In genomic region chr15:60635507-60636352, GRCh38 we compare ENCODE assay signal across 10 cellular contexts.
DNase-seq lines count a peak whose midpoint lies in the region; ATAC-seq, FAIRE-seq and TF ChIP-seq lines count a peak whose summit lies in the region.
"Had no signal": no experiment of that assay in that cellular context is flagged by ENCODE, and none has a peak within 500 bp of the region (broad histone marks: within the 10 kb centered on the region; RNA-seq: fewer than 3 reads in every experiment).

No MANE protein-coding gene starts in this region.

- TF ChIP-seq POLR2A in GM12892 (IDR thresholded peaks at IDR 0.05; ENCODE audit: low read depth, low read length): no peak

- H4K20me1 ChIP-seq in SK-N-SH (ENCODE audit: insufficient read depth) (no peaks in the 10 kb centered on the region), hepatocyte (ENCODE audit: insufficient read depth, poor library complexity, severe bottlenecking) (no peaks in the 10 kb centered on the region)

- H3K27me3 ChIP-seq in SK-N-SH (ENCODE audit: insufficient read depth): no peaks in the 10 kb centered on the region
- H3K27me3 ChIP-seq in effector memory CD4-positive, alpha-beta T cell (replicated peaks; ENCODE audit: control insufficient read depth, insufficient read depth, low read length, poor library complexity, severe bottlenecking): no peaks in the 10 kb centered on the region
- H3K27me3 ChIP-seq in hepatocyte: no peaks in the 10 kb centered on the region
- H3K27me3 ChIP-seq: esophagus muscularis mucosa had no signal

- no peaks in the 10 kb centered on the region for H3F3A ChIP-seq in SK-N-SH (replicated peaks; ENCODE audit: insufficient read depth)

- H3K4me3 ChIP-seq in cardiac fibroblast (replicated peaks in 1 of 2; ENCODE audit: low read depth in 2 of 2, low read length in 2 of 2): no peak overlapping the region
- no peak overlapping the region for H3K4me3 ChIP-seq in SK-N-SH (ENCODE audit: low read depth in 2 of 2, low read length in 1 of 2)
- no peak overlapping the region for H3K4me3 ChIP-seq in effector memory CD4-positive, alpha-beta T cell (ENCODE audit: insufficient read depth, low read depth, low read length, poor library complexity, severe bottlenecking)
- no peak overlapping the region for H3K4me3 ChIP-seq in hepatocyte
- H3K4me3 ChIP-seq: esophagus muscularis mucosa had no signal

- no peaks in the 10 kb centered on the region for H3K36me3 ChIP-seq in SK-N-SH (replicated peaks in 1 of 2; ENCODE audit: control insufficient read depth in 1 of 2, insufficient read depth in 2 of 2, low read length in 1 of 2)
- no peaks in the 10 kb centered on the region for H3K36me3 ChIP-seq in effector memory CD4-positive, alpha-beta T cell (ENCODE audit: control insufficient read depth, insufficient read depth, low read length)
- H3K36me3 ChIP-seq in hepatocyte (replicated peaks; ENCODE audit: insufficient read depth, low read depth): no peaks in the 10 kb centered on the region
- H3K36me3 ChIP-seq: esophagus muscularis mucosa had no signal

- DNase-seq in GM12892 (ENCODE audit: insufficient read length) (peak; percentile 13), cardiac fibroblast (ENCODE audit: low read depth in 2 of 2) (peak; percentile 32 to 46), left ventricle myocardium superior (no peak), SK-N-SH (no peak), hepatocyte (ENCODE audit: low spot score) (no peak)
- DNase-seq in effector memory CD4-positive, alpha-beta T cell: no peak

- H3K27ac ChIP-seq in SK-N-SH (ENCODE audit: low read depth in 2 of 2, low read length in 1 of 2) (no peak overlapping the region), hepatocyte (no peak overlapping the region)
- no peak overlapping the region for H3K27ac ChIP-seq in effector memory CD4-positive, alpha-beta T cell (ENCODE audit: insufficient read depth, low read length, poor library complexity, severe bottlenecking)
- H3K27ac ChIP-seq: esophagus muscularis mucosa, parathyroid adenoma had no signal

- no peaks in the 10 kb centered on the region for H3K9me2 ChIP-seq in SK-N-SH
- H3K9me2 ChIP-seq in hepatocyte (replicated peaks; ENCODE audit: insufficient read depth): no peaks in the 10 kb centered on the region

- TF ChIP-seq EP300 in SK-N-SH (IDR thresholded peaks at IDR 0.05; ENCODE audit: borderline replicate concordance in 1 of 2, low read depth in 1 of 2, low read length in 1 of 2): no peak

- POLR2A ChIA-PET in SK-N-SH (lab: Yijun Ruan, JAX): no interaction called here

- CTCF ChIA-PET in SK-N-SH (lab: Yijun Ruan, JAX): interaction anchor here (1.2 to 1.9 kb wide), 3 partner anchors 11 to 50 kb away, joined by 3 to 5 read pairs (median 4); no protein-coding TSS in a partner anchor

- no peaks in the 10 kb centered on the region for H3K9me3 ChIP-seq in SK-N-SH
- H3K9me3 ChIP-seq in effector memory CD4-positive, alpha-beta T cell (ENCODE audit: control insufficient read depth, low read length): no peaks in the 10 kb centered on the region
- no peaks in the 10 kb centered on the region for H3K9me3 ChIP-seq in hepatocyte (ENCODE audit: low read depth)
- H3K9me3 ChIP-seq: esophagus muscularis mucosa had no signal

- H3K4me1 ChIP-seq in SK-N-SH (ENCODE audit: control insufficient read depth in 1 of 2, insufficient read depth in 2 of 2, low read depth in 1 of 2, low read length in 1 of 2) (peaks cover 3 to 11% of the 10 kb centered on the region in 2 experiments; a peak in 2 of 4 replicates), hepatocyte (ENCODE audit: insufficient read depth) (no peaks in the 10 kb centered on the region)
- H3K4me1 ChIP-seq in effector memory CD4-positive, alpha-beta T cell (ENCODE audit: control insufficient read depth, insufficient read depth, low read length, poor library complexity, severe bottlenecking): no peaks in the 10 kb centered on the region
- H3K4me1 ChIP-seq: esophagus muscularis mucosa, parathyroid adenoma had no signal

- no peak for TF ChIP-seq RAD21 in SK-N-SH (IDR thresholded peaks at IDR 0.05; ENCODE audit: low read length)

- WGBS in SK-N-SH (ENCODE audit: low lambda C conversion rate): 71% methylated on average over 7 of the region's 7 CpGs
- WGBS in hepatocyte (ENCODE audit: low lambda C conversion rate, missing lambda C conversion rate): 86% methylated on average over 7 of the region's 7 CpGs

- peak; percentile 72 for FAIRE-seq in GM12892 (lab: Jason Lieb, UNC)

- intact Hi-C loops in left ventricle myocardium superior (cut with micrococcal nuclease): no loop called here

- H3K9ac ChIP-seq in SK-N-SH: no peak overlapping the region
- H3K9ac ChIP-seq: parathyroid adenoma had no signal

- no peaks in the 10 kb centered on the region for H3K79me2 ChIP-seq in SK-N-SH (ENCODE audit: insufficient read depth)
- H3K79me2 ChIP-seq in hepatocyte: no peaks in the 10 kb centered on the region
- H3K79me2 ChIP-seq: parathyroid adenoma had no signal

- ATAC-seq in GM21723 (IDR thresholded peaks at IDR 0.05; ENCODE audit: unreplicated experiment): peak; percentile 83
- ATAC-seq in HG03565 (IDR thresholded peaks at IDR 0.05; ENCODE audit: unreplicated experiment): peak; percentile 82
- ATAC-seq in left ventricle myocardium superior: no peak

- H2AFZ ChIP-seq in SK-N-SH (ENCODE audit: low read depth) (no peak overlapping the region), hepatocyte (no peak overlapping the region)
- H2AFZ ChIP-seq: parathyroid adenoma had no signal

- H3K4me2 ChIP-seq in SK-N-SH (no peak overlapping the region), hepatocyte (no peak overlapping the region)

- TF ChIP-seq CTCF in cardiac fibroblast (IDR thresholded peaks at IDR 0.05; ENCODE audit: low read depth, low read length): no peak
- TF ChIP-seq CTCF in SK-N-SH (IDR thresholded peaks at IDR 0.05): no peak
- TF ChIP-seq CTCF in hepatocyte (IDR thresholded peaks at IDR 0.05; ENCODE audit: poor library complexity): no peak

TF ChIP-seq in SK-N-SH, 30 proteins besides CTCF, POLR2A, EP300 and RAD21 (continues in another document):
- no peak for TF ChIP-seq PBX3 (IDR thresholded peaks at IDR 0.05)
- TF ChIP-seq TCF12 (IDR thresholded peaks at IDR 0.05): no peak
- no peak for TF ChIP-seq FOXJ3 (CRISPR knock-in tag; IDR thresholded peaks at IDR 0.05)
- TF ChIP-seq ELF1 (IDR thresholded peaks at IDR 0.05): no peak
- TF ChIP-seq IRF3 (IDR thresholded peaks at IDR 0.05; ENCODE audit: low read depth, low read length): no peak
- no peak for TF ChIP-seq GABPA (IDR thresholded peaks at IDR 0.05; ENCODE audit: low read depth)
- no peak for TF ChIP-seq CHD2 (IDR thresholded peaks at IDR 0.05; ENCODE audit: low read length, partially characterized antibody)
- TF ChIP-seq MAX (IDR thresholded peaks at IDR 0.05; ENCODE audit: low read depth): no peak
- no peak for TF ChIP-seq NRF1 (IDR thresholded peaks at IDR 0.05; ENCODE audit: low read depth, low read length)
- no peak for TF ChIP-seq ZBTB33 (IDR thresholded peaks at IDR 0.05; ENCODE audit: borderline replicate concordance, low read depth)
- TF ChIP-seq GATA2 (CRISPR knock-in tag; IDR thresholded peaks at IDR 0.05): no peak
- TF ChIP-seq, protein P1, sequence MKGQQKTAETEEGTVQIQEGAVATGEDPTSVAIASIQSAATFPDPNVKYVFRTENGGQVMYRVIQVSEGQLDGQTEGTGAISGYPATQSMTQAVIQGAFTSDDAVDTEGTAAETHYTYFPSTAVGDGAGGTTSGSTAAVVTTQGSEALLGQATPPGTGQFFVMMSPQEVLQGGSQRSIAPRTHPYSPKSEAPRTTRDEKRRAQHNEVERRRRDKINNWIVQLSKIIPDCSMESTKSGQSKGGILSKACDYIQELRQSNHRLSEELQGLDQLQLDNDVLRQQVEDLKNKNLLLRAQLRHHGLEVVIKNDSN (IDR thresholded peaks at IDR 0.05; ENCODE audit: borderline replicate concordance, low read depth): no peak
- TF ChIP-seq FOSL2 (IDR thresholded peaks at IDR 0.05; ENCODE audit: borderline replicate concordance, low read depth): no peak
- TF ChIP-seq MEF2A (IDR thresholded peaks at IDR 0.05; ENCODE audit: borderline replicate concordance, low read depth): no peak
- no peak for TF ChIP-seq SMC3 (IDR thresholded peaks at IDR 0.05; ENCODE audit: low read depth, low read length)
- TF ChIP-seq JUND (IDR thresholded peaks at IDR 0.05): no peak

Comparison
In these comparisons a context has a peak if more than half of its experiments do, and no peak if none do; other contexts are left out.
1. DNase-seq: peak in GM12892 (single experiment) and cardiac fibroblast (2 of 2); none in left ventricle myocardium superior (single experiment), SK-N-SH (single experiment), effector memory CD4-positive, alpha-beta T cell (0 of 3) and hepatocyte (single experiment).